ENCODE assay signal across 13 cellular contexts in genomic region chr5:66169534-66169933, GRCh38. TPM values are rescaled to one million over a fixed set of nuclear protein-coding genes. Genes with fewer than 3 reads are reported as not detected.
DNase-seq lines count a peak whose midpoint lies in the region; ATAC-seq, FAIRE-seq and TF ChIP-seq lines count a peak whose summit lies in the region.
"Had no signal": no experiment of that assay in that cellular context is flagged by ENCODE, and none has a peak within 500 bp of the region (broad histone marks: within the 10 kb centered on the region; RNA-seq: fewer than 3 reads in every experiment).

No MANE protein-coding gene starts in this region.

- H3K79me2 ChIP-seq in GM23338 (replicated peaks; ENCODE audit: insufficient read depth), result no peaks in the 10 kb centered on the region

- H3K4me3 ChIP-seq in GM12864 (ENCODE audit: low read depth, low read length) (no peak overlapping the region), GM23338 (no peak overlapping the region), Caco-2 (ENCODE audit: low read depth, low read length) (no peak overlapping the region)

- no peaks in the 10 kb centered on the region for H3K9me3 ChIP-seq in Caco-2

- FAIRE-seq in RCC 7860 (lab: Jason Lieb, UNC), result peak; percentile 72
- FAIRE-seq: small intestine had no signal

- CTCF ChIA-PET in Caco-2 (lab: Charles Lee), result no interaction called here

- peaks cover 12% of the 10 kb centered on the region; the same call in 1 of the 2 replicates for H3K36me3 ChIP-seq in GM23338 (ENCODE audit: insufficient read depth)
- no peaks in the 10 kb centered on the region; the same call in 1 of the 2 replicates for H3K36me3 ChIP-seq in Caco-2 (ENCODE audit: control insufficient read depth, insufficient read depth, low read length)

- H3K27me3 ChIP-seq in GM23338 (ENCODE audit: insufficient read depth), result no peaks in the 10 kb centered on the region
- H3K27me3 ChIP-seq in Caco-2 (replicated peaks; ENCODE audit: control insufficient read depth, insufficient read depth, low read length), result no peaks in the 10 kb centered on the region

- POLR2A ChIA-PET in Caco-2 (lab: Charles Lee), result no interaction called here

- H3K4me3 Mint-ChIP-seq in GM23338 (no peak overlapping the region), naive B cell (no peak overlapping the region), Caco-2 (ENCODE audit: unreplicated experiment) (no peak overlapping the region)
- H3K4me3 Mint-ChIP-seq: neural crest cell had no signal

- H3K4me1 Mint-ChIP-seq in GM23338 (no peaks in the 10 kb centered on the region), naive B cell (peaks cover 7 to 22% (median 19%) of the 10 kb centered on the region in 3 donors), Caco-2 (ENCODE audit: low read depth, unreplicated experiment) (peaks cover 7% of the 10 kb centered on the region)
- H3K4me1 Mint-ChIP-seq: neural crest cell had no signal

- TF ChIP-seq CTCF in GM12864 (IDR thresholded peaks at IDR 0.05; ENCODE audit: low read depth, low read length, missing control alignments) (no peak), GM23338 (conservative IDR thresholded peaks at IDR 0.05; ENCODE audit: low read depth in 2 of 2) (no peak), Caco-2 (IDR thresholded peaks at IDR 0.05; ENCODE audit: insufficient read depth in 1 of 2, low read depth in 1 of 2, low read length in 1 of 2, severe bottlenecking in 1 of 2, unreplicated experiment in 1 of 2) (no peak)

- H3K4me1 ChIP-seq in GM23338 (ENCODE audit: insufficient read depth), result no peaks in the 10 kb centered on the region
- H3K4me1 ChIP-seq in Caco-2, result no peaks in the 10 kb centered on the region

- no peak overlapping the region for H3K4me2 ChIP-seq in GM23338

- no peak overlapping the region for H2AFZ ChIP-seq in GM23338

- H3K27ac Mint-ChIP-seq in GM23338, result no peak overlapping the region
- peak overlapping the region in 5 of 6 donors; percentile 33 to 90 (median 80) for H3K27ac Mint-ChIP-seq in naive B cell
- H3K27ac Mint-ChIP-seq in Caco-2 (ENCODE audit: unreplicated experiment), result no peak overlapping the region

- 0 out of 2 replicates have a peak overlapping the region, but pooled peaks have one; percentile 2 for H3K27ac ChIP-seq in GM23338 (ENCODE audit: low read depth)

- no peaks in the 10 kb centered on the region for H3K9me3 Mint-ChIP-seq in GM23338
- H3K9me3 Mint-ChIP-seq in naive B cell, result no peaks in the 10 kb centered on the region
- no peaks in the 10 kb centered on the region for H3K9me3 Mint-ChIP-seq in Caco-2 (ENCODE audit: unreplicated experiment)
- H3K9me3 Mint-ChIP-seq: neural crest cell had no signal

- intact Hi-C loops in Caco-2 (cut with micrococcal nuclease; ENCODE audit: unreplicated experiment), result no loop called here

- BruUV-seq in Caco-2 (replicated peaks; lab: Mats Ljungman, UMichigan), result no TSS peak

- peaks cover 35% of the 10 kb centered on the region for H3K36me3 Mint-ChIP-seq in GM23338 (ENCODE audit: low read depth)
- peaks cover 14 to 20% of the 10 kb centered on the region in 2 donors for H3K36me3 Mint-ChIP-seq in naive B cell
- H3K36me3 Mint-ChIP-seq in Caco-2 (ENCODE audit: insufficient read depth, unreplicated experiment), result peaks cover 56% of the 10 kb centered on the region

- ATAC-seq in GM23338, result no peak
- ATAC-seq in naive B cell (ENCODE audit: low read depth in 2 of 2), result peak; percentile 74 to 84

- DNase-seq in GM12864 (ENCODE audit: low read depth), result peak; percentile 3
- DNase-seq in GM23338 (ENCODE audit: low spot score), result no peak
- DNase-seq in RCC 7860 (ENCODE audit: low spot score), result peak; percentile 68
- no peak for DNase-seq in naive B cell
- DNase-seq in COR-L47 (lab: John Stamatoyannopoulos, UW), result no peak
- no peak for DNase-seq in Caco-2
- DNase-seq in GF-D8 (lab: John Stamatoyannopoulos, UW), result no peak
- DNase-seq: cerebellar nuclear complex, GDM1, islet precursor cell, NCI-H187 treated with DMSO at 0.1 percent for 48 hours, small intestine had no signal

- no peaks in the 10 kb centered on the region for H3K9me2 ChIP-seq in GM23338 (ENCODE audit: insufficient read depth)

- H4K20me1 ChIP-seq in GM23338 (replicated peaks; ENCODE audit: insufficient read depth), result no peaks in the 10 kb centered on the region

- H3F3A ChIP-seq in GM23338 (replicated peaks; ENCODE audit: low read depth), result no peaks in the 10 kb centered on the region

- no peaks in the 10 kb centered on the region for H3K27me3 Mint-ChIP-seq in GM23338 (ENCODE audit: insufficient read depth, low read depth, poor library complexity)
- no peaks in the 10 kb centered on the region for H3K27me3 Mint-ChIP-seq in naive B cell
- H3K27me3 Mint-ChIP-seq in Caco-2 (ENCODE audit: insufficient read depth, unreplicated experiment), result no peaks in the 10 kb centered on the region

TF ChIP-seq in GM23338, 12 proteins besides CTCF, POLR2A, EP300 and RAD21:
- TF ChIP-seq STAT1 (IDR thresholded peaks at IDR 0.05; ENCODE audit: unreplicated experiment), result no peak
- no peak for TF ChIP-seq EZH2 (IDR thresholded peaks at IDR 0.05; ENCODE audit: low read depth, unreplicated experiment)

RNA-seq across cellular contexts. Expression of gene SREK1, which starts 25.4 kb away (rescaled TPM):
- total RNA-seq in GM23338 (2014; rRNA removed; shearing (Covaris generic)), result 58.9 and 66.4 TPM in 2 replicates
- polyA plus RNA-seq in GM23338 (2016; fragmentation: Nextera tagmentation; extraction: Ambion mirVana) (44.9 and 64.3 TPM in 2 replicates), naive B cell (ENCODE audit: low read depth in 6 of 6) (10 to 100 TPM; 12.9 to 32.6 (median 19.0) TPM)
- total RNA-seq in Caco-2 (2022), result 81.4 and 95.6 TPM in 2 replicates

Comparison
In these comparisons a context has a peak if more than half of its experiments do, and no peak if none do; other contexts are left out.
1. DNase-seq: peak in GM12864 (single experiment) and RCC 7860 (single experiment); none in GM23338 (single experiment), naive B cell (single experiment), COR-L47 (single experiment), Caco-2 (0 of 2) and GF-D8 (single experiment).
2. H3K27ac Mint-ChIP-seq: peak in naive B cell (5 of 6); none in GM23338 (single experiment) and Caco-2 (single experiment).